2 cellular contexts compared by ENCODE assay signal in the genomic region with DNA sequence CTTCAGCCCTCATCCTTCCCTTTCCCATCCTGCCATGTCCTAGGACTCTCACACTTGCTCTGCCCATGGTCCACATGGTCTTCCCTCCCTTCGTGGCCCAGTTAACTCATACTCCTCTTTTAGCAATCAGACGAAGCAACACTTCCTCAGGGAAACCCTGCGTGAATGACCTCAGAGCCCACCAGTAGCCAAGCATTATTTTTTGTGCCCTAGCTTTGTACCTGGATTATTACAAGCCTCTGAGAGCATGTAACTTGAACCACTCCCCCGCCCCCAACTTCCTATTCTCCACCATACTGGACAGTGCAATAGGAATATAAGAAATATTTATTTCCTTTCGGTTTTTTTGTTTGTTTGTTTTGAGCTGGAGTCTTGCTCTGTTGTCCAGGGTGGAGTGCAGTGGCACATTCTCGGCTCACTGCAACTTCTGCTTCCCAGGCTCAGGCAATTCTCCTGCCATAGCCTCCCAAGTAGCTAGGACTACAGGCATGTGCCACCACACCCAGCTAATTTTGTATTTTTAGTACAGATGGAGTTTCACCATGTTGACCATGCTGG.
TF ChIP-seq lines count a peak whose summit lies in the region.

No MANE protein-coding gene starts in this region.

TF ChIP-seq in GM12878, 131 proteins besides CTCF, POLR2A, EP300 and RAD21:
- TF ChIP-seq FOXM1 (IDR thresholded peaks at IDR 0.05; ENCODE audit: low read depth, low read length): no peak
- TF ChIP-seq SREBF2 (IDR thresholded peaks at IDR 0.05; ENCODE audit: low read length): no peak
- TF ChIP-seq IKZF1 (conservative IDR thresholded peaks at IDR 0.05): no peak
- TF ChIP-seq ZBTB33 (IDR thresholded peaks at IDR 0.05): no peak
- no peak for TF ChIP-seq YBX1 (IDR thresholded peaks at IDR 0.05)
- TF ChIP-seq SMAD1 (IDR thresholded peaks at IDR 0.05; ENCODE audit: low read depth, partially characterized antibody): no peak
- no peak for TF ChIP-seq HDAC2 (IDR thresholded peaks at IDR 0.05)
- no peak for TF ChIP-seq HCFC1 (IDR thresholded peaks at IDR 0.05; ENCODE audit: low read length)
- TF ChIP-seq, protein P1, sequence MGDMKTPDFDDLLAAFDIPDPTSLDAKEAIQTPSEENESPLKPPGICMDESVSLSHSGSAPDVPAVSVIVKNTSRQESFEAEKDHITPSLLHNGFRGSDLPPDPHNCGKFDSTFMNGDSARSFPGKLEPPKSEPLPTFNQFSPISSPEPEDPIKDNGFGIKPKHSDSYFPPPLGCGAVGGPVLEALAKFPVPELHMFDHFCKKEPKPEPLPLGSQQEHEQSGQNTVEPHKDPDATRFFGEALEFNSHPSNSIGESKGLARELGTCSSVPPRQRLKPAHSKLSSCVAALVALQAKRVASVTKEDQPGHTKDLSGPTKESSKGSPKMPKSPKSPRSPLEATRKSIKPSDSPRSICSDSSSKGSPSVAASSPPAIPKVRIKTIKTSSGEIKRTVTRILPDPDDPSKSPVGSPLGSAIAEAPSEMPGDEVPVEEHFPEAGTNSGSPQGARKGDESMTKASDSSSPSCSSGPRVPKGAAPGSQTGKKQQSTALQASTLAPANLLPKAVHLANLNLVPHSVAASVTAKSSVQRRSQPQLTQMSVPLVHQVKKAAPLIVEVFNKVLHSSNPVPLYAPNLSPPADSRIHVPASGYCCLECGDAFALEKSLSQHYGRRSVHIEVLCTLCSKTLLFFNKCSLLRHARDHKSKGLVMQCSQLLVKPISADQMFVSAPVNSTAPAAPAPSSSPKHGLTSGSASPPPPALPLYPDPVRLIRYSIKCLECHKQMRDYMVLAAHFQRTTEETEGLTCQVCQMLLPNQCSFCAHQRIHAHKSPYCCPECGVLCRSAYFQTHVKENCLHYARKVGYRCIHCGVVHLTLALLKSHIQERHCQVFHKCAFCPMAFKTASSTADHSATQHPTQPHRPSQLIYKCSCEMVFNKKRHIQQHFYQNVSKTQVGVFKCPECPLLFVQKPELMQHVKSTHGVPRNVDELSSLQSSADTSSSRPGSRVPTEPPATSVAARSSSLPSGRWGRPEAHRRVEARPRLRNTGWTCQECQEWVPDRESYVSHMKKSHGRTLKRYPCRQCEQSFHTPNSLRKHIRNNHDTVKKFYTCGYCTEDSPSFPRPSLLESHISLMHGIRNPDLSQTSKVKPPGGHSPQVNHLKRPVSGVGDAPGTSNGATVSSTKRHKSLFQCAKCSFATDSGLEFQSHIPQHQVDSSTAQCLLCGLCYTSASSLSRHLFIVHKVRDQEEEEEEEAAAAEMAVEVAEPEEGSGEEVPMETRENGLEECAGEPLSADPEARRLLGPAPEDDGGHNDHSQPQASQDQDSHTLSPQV (IDR thresholded peaks at IDR 0.05): no peak
- TF ChIP-seq ZNF217 (IDR thresholded peaks at IDR 0.05): no peak
- no peak for TF ChIP-seq ZNF207 (IDR thresholded peaks at IDR 0.05; ENCODE audit: borderline replicate concordance)
- TF ChIP-seq USF1 (IDR thresholded peaks at IDR 0.05; ENCODE audit: borderline replicate concordance, extremely low read length, insufficient read depth, low read depth, low read length): no peak
- no peak for TF ChIP-seq YY1 (IDR thresholded peaks at IDR 0.05; ENCODE audit: low read depth, low read length)
- TF ChIP-seq, protein P2, sequence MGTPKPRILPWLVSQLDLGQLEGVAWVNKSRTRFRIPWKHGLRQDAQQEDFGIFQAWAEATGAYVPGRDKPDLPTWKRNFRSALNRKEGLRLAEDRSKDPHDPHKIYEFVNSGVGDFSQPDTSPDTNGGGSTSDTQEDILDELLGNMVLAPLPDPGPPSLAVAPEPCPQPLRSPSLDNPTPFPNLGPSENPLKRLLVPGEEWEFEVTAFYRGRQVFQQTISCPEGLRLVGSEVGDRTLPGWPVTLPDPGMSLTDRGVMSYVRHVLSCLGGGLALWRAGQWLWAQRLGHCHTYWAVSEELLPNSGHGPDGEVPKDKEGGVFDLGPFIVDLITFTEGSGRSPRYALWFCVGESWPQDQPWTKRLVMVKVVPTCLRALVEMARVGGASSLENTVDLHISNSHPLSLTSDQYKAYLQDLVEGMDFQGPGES (IDR thresholded peaks at IDR 0.05): no peak
- TF ChIP-seq POU2F2 (IDR thresholded peaks at IDR 0.05; ENCODE audit: borderline replicate concordance, low read depth, low read length): no peak
- TF ChIP-seq ZNF274 (IDR thresholded peaks at IDR 0.05; ENCODE audit: insufficient read depth, insufficient read length): no peak
TF ChIP-seq in GM12878: peak in this region for 0.

TF ChIP-seq in WTC11, 78 proteins besides CTCF, POLR2A, EP300 and RAD21:
- TF ChIP-seq NR1H2 (CRISPR knock-in tag; IDR thresholded peaks at IDR 0.05) (no peak), ZNF219 (CRISPR knock-in tag; IDR thresholded peaks at IDR 0.05; ENCODE audit: borderline replicate concordance) (no peak), ZNF317 (CRISPR knock-in tag; IDR thresholded peaks at IDR 0.05; ENCODE audit: borderline replicate concordance, low read depth) (no peak)
TF ChIP-seq in WTC11: peak in this region for 0.
